ENCODE assay signal across 9 cellular contexts in genomic region chrX:132592880-132593279, GRCh38.
DNase-seq lines count a peak whose midpoint lies in the region; ATAC-seq, FAIRE-seq and TF ChIP-seq lines count a peak whose summit lies in the region.
"Had no signal": no experiment of that assay in that cellular context is flagged by ENCODE, and none has a peak within 500 bp of the region (broad histone marks: within the 10 kb centered on the region; RNA-seq: fewer than 3 reads in every experiment).

No MANE protein-coding gene starts in this region.

- H3K9ac ChIP-seq in HepG2 (ENCODE audit: insufficient read depth, low read depth, low read length) = no peak overlapping the region

- TF ChIP-seq CTCF in HepG2 (CRISPR knock-in tag; IDR thresholded peaks at IDR 0.05) = peak; percentile 65

- H3K4me2 ChIP-seq in HepG2 (ENCODE audit: low read depth, low read length) = peak overlapping the region; percentile 23; the same call in 1 of the 2 replicates

- TF ChIP-seq RAD21 in HepG2 (CRISPR knock-in tag; IDR thresholded peaks at IDR 0.05) = peak; percentile 37; the same call in 1 of the 2 replicates

- CTCF ChIA-PET in HepG2 (lab: Yijun Ruan, JAX; ENCODE audit: low intra/inter-chr PET ratio, low total read pairs) = interaction anchor here (1.2 kb wide), 1 partner anchor 19 kb away, joined by 3 read pairs; no protein-coding TSS in a partner anchor

- H3K4me1 ChIP-seq in HepG2 (ENCODE audit: insufficient read depth, low read length) = peaks cover 79% of the 10 kb centered on the region

- DNase-seq in ELF-1 (ENCODE audit: low read depth, low spot score) (peak; percentile 43), HepG2 (ENCODE audit: low spot score) (peak; percentile 39), G401 (ENCODE audit: low spot score) (no peak), HuH-7 (ENCODE audit: low spot score) (no peak), OCI-M2 (lab: John Stamatoyannopoulos, UW; ENCODE audit: unreplicated experiment) (no peak)
- DNase-seq in stimulated activated CD4-positive, alpha-beta T cell treated with anti-CD3 and anti-CD28 coated beads, Interleukin-1b, Interleukin-23, amount 100 ng/mL, for 48 hours = no peak

- in situ Hi-C loops in HepG2 (cut with HindIII; ENCODE audit: extremely low pct_ligation_motif_present, low pct_unique_long_range_greater_than_20kb) = loop anchor here (5.0 kb wide), 1 partner anchor 101 kb away; no protein-coding TSS in a partner anchor
- in situ Hi-C loops in G401 (cut with HindIII; ENCODE audit: low sequenced_read_pairs) = no loop called here

- BruUV-seq in HepG2 (replicated peaks; lab: Mats Ljungman, UMichigan) = no TSS peak

- no peak for TF ChIP-seq POLR2A in HepG2 (IDR thresholded peaks at IDR 0.05; ENCODE audit: insufficient read depth in 1 of 2, low read depth in 2 of 2, low read length in 2 of 2)

- POLR2A ChIA-PET in HepG2 (lab: Yijun Ruan, JAX) = interaction anchor here (0.6 to 1.3 kb wide), 7 partner anchors 11 to 181 kb away, joined by 3 to 7 read pairs (median 4); no protein-coding TSS in a partner anchor

- H2AFZ ChIP-seq in HepG2 (ENCODE audit: low read length) = no peak overlapping the region

- FAIRE-seq in HepG2 (lab: Jason Lieb, UNC) = peak; percentile 96

- H3K36me3 ChIP-seq in HepG2 (replicated peaks in 1 of 2; ENCODE audit: control insufficient read depth in 1 of 2, insufficient read depth in 2 of 2, low read length in 2 of 2) = no peaks in the 10 kb centered on the region

- H3K4me3 ChIP-seq in HepG2 (replicated peaks in 1 of 3; ENCODE audit: insufficient read depth in 1 of 3, low read depth in 2 of 3, low read length in 3 of 3) = no peak overlapping the region

- H3K9me3 ChIP-seq in HepG2 (ENCODE audit: low read length) = no peaks in the 10 kb centered on the region

- no peaks in the 10 kb centered on the region for H3K79me2 ChIP-seq in HepG2 (ENCODE audit: insufficient read depth, low read length)

- H3K27ac ChIP-seq in HepG2 (ENCODE audit: extremely low read length, insufficient read depth, low read length) = no peak overlapping the region

- intact Hi-C loops in HepG2 (cut with micrococcal nuclease; ENCODE audit: unreplicated experiment) = loop anchor here (5.0 kb wide), 1 partner anchor 181 kb away; no protein-coding TSS in a partner anchor

- no peak for TF ChIP-seq EP300 in HepG2 (IDR thresholded peaks at IDR 0.05; ENCODE audit: low read depth in 2 of 2, low read length in 2 of 2)
- no peak for TF ChIP-seq EP300 in HepG2 (CRISPR knock-in tag; IDR thresholded peaks at IDR 0.05; ENCODE audit: borderline replicate concordance)

- ATAC-seq in HG03520 (IDR thresholded peaks at IDR 0.05; ENCODE audit: unreplicated experiment) (peak; percentile 56), SK-N-SH treated with all-trans-retinoic acid at 6 μM for 48 hours (peak; percentile 56; the same call in 1 of the 3 replicates), HepG2 (peak; percentile 65)
- ATAC-seq: effector memory CD8-positive, alpha-beta T cell had no signal

- no peaks in the 10 kb centered on the region for H4K20me1 ChIP-seq in HepG2 (ENCODE audit: insufficient read depth, low read length)

- no peaks in the 10 kb centered on the region for H3K27me3 ChIP-seq in HepG2 (ENCODE audit: control insufficient read depth in 1 of 2, insufficient read depth in 2 of 2, low read length in 2 of 2)

- 0% methylated on average over 1 of the region's 2 CpGs for WGBS in HepG2 (ENCODE audit: low lambda C conversion rate)

TF ChIP-seq in SK-N-SH treated with all-trans-retinoic acid at 6 μM for 48 hours, 23 proteins besides CTCF, POLR2A, EP300 and RAD21 (continues in another document):
- TF ChIP-seq ZC3H10 (CRISPR knock-in tag; IDR thresholded peaks at IDR 0.05) (no peak), ZFP3 (CRISPR knock-in tag; IDR thresholded peaks at IDR 0.05) (no peak), ISL1 (CRISPR knock-in tag; IDR thresholded peaks at IDR 0.05) (no peak), ESRRG (CRISPR knock-in tag; IDR thresholded peaks at IDR 0.05) (no peak), TOX (CRISPR knock-in tag; IDR thresholded peaks at IDR 0.05; ENCODE audit: borderline replicate concordance) (no peak), RARB (CRISPR knock-in tag; IDR thresholded peaks at IDR 0.05) (no peak), ZNF565 (CRISPR knock-in tag; conservative IDR thresholded peaks at IDR 0.05; ENCODE audit: low read depth) (no peak), CREB5 (CRISPR knock-in tag; IDR thresholded peaks at IDR 0.05; ENCODE audit: low read depth) (no peak), ARNTL (CRISPR knock-in tag; IDR thresholded peaks at IDR 0.05; ENCODE audit: borderline replicate concordance, low read depth) (no peak)
- TF ChIP-seq, protein P1, sequence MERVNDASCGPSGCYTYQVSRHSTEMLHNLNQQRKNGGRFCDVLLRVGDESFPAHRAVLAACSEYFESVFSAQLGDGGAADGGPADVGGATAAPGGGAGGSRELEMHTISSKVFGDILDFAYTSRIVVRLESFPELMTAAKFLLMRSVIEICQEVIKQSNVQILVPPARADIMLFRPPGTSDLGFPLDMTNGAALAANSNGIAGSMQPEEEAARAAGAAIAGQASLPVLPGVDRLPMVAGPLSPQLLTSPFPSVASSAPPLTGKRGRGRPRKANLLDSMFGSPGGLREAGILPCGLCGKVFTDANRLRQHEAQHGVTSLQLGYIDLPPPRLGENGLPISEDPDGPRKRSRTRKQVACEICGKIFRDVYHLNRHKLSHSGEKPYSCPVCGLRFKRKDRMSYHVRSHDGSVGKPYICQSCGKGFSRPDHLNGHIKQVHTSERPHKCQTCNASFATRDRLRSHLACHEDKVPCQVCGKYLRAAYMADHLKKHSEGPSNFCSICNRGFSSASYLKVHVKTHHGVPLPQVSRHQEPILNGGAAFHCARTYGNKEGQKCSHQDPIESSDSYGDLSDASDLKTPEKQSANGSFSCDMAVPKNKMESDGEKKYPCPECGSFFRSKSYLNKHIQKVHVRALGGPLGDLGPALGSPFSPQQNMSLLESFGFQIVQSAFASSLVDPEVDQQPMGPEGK (CRISPR knock-in tag; IDR thresholded peaks at IDR 0.05; ENCODE audit: borderline replicate concordance) = no peak

TF ChIP-seq in HepG2, 621 proteins besides CTCF, POLR2A, EP300 and RAD21:
- TF ChIP-seq SMC3 (IDR thresholded peaks at IDR 0.05; ENCODE audit: low read length) (peak; percentile 49), PPARG (CRISPR knock-in tag; conservative IDR thresholded peaks at IDR 0.05) (peak; percentile 51; the same call in 1 of the 2 replicates), ZNF839 (CRISPR knock-in tag; IDR thresholded peaks at IDR 0.05; ENCODE audit: borderline replicate concordance) (no peak), REPIN1 (CRISPR knock-in tag; IDR thresholded peaks at IDR 0.05; ENCODE audit: borderline replicate concordance, low read depth) (no peak), STAG1 (CRISPR knock-in tag; IDR thresholded peaks at IDR 0.05) (peak; percentile 68), RARA (CRISPR knock-in tag; IDR thresholded peaks at IDR 0.05) (peak; percentile 6; the same call in 1 of the 2 replicates), SRF (IDR thresholded peaks at IDR 0.05; ENCODE audit: low read depth, low read length) (no peak), GTF2F1 (IDR thresholded peaks at IDR 0.05; ENCODE audit: low read length) (no peak)
- TF ChIP-seq, protein P2, sequence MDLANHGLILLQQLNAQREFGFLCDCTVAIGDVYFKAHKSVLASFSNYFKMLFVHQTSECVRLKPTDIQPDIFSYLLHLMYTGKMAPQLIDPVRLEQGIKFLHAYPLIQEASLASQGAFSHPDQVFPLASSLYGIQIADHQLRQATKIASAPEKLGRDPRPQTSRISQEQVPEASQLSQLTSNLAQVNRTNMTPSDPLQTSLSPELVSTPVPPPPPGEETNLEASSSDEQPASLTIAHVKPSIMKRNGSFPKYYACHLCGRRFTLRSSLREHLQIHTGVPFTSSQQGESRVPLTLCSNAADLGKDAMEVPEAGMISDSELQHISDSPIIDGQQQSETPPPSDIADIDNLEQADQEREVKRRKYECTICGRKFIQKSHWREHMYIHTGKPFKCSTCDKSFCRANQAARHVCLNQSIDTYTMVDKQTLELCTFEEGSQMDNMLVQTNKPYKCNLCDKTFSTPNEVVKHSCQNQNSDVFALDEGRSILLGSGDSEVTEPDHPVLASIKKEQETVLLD (CRISPR knock-in tag; IDR thresholded peaks at IDR 0.05; ENCODE audit: low read depth) = no peak
- TF ChIP-seq, protein P3, sequence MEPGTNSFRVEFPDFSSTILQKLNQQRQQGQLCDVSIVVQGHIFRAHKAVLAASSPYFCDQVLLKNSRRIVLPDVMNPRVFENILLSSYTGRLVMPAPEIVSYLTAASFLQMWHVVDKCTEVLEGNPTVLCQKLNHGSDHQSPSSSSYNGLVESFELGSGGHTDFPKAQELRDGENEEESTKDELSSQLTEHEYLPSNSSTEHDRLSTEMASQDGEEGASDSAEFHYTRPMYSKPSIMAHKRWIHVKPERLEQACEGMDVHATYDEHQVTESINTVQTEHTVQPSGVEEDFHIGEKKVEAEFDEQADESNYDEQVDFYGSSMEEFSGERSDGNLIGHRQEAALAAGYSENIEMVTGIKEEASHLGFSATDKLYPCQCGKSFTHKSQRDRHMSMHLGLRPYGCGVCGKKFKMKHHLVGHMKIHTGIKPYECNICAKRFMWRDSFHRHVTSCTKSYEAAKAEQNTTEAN (CRISPR knock-in tag; conservative IDR thresholded peaks at IDR 0.05) = no peak

Comparison
In these comparisons a context has a peak if more than half of its experiments do, and no peak if none do; other contexts are left out.
1. DNase-seq: peak in ELF-1 (single experiment) and HepG2 (single experiment); none in G401 (single experiment), stimulated activated CD4-positive, alpha-beta T cell treated with anti-CD3 and anti-CD28 coated beads, Interleukin-1b, Interleukin-23, amount 100 ng/mL, for 48 hours (single experiment), HuH-7 (single experiment) and OCI-M2 (single experiment).
2. Peak in every context shown above with its lines, with median percentiles within 50 percentile points of each other: ATAC-seq.